Comparison of ENCODE assay signal across 14 cellular contexts in the genomic region with DNA sequence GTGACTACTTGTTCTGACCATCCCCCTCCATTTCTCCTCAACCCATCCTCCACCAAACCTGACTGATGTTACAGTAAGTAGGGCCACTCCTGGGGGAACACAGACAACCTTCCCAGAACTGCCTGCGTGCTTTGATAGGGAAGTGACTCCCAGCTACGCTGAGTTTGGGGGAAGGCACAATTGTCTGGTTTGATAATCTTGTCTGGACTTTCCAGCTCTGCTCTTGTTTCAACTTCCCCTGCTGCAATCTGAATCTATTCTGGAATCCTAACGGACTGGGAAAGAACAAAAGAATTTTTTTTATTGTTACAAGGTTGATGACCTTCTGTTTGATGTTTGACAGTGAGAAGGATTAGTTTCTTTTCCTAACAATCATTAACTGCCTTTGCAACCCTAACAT.
A peak's percentile ranks its signal among the peaks of the same experiment; 100 is the strongest.
DNase-seq lines count a peak whose midpoint lies in the region; ATAC-seq and TF ChIP-seq lines count a peak whose summit lies in the region.
"Had no signal": no experiment of that assay in that cellular context is flagged by ENCODE, and none has a peak within 500 bp of the region (broad histone marks: within the 10 kb centered on the region; RNA-seq: fewer than 3 reads in every experiment).

No MANE protein-coding gene starts in this region.

- H4K20me1 ChIP-seq in SK-N-SH (ENCODE audit: insufficient read depth) = no peaks in the 10 kb centered on the region

- ATAC-seq in right cardiac atrium (peak; percentile 68 to 97), natural killer cell (no peak), HG03175 (IDR thresholded peaks at IDR 0.05; ENCODE audit: unreplicated experiment) (no peak)
- no peak for ATAC-seq in stimulated activated naive CD8-positive, alpha-beta T cell treated with anti-CD3 and anti-CD28 coated beads, Interleukin-15, amount 100 ng/mL, for 72 hours
- ATAC-seq: activated naive CD8-positive, alpha-beta T cell treated with anti-CD3 and anti-CD28 coated beads, Interleukin-2, amount 50 U/mL, for 24 hours; stimulated activated naive CD8-positive, alpha-beta T cell treated with anti-CD3 and anti-CD28 coated beads, Interleukin-15, Interleukin-2, amounts not matched to agents 100 U/mL and 50 U/mL, for 24 hours had no signal

- no peak for TF ChIP-seq RAD21 in SK-N-SH (IDR thresholded peaks at IDR 0.05; ENCODE audit: low read length)

- H3K27me3 ChIP-seq in HAP-1 (ENCODE audit: low read depth) (no peaks in the 10 kb centered on the region), SK-N-SH (ENCODE audit: insufficient read depth) (no peaks in the 10 kb centered on the region), right cardiac atrium (ENCODE audit: control insufficient read depth, insufficient read depth) (no peaks in the 10 kb centered on the region)

- no peaks in the 10 kb centered on the region for H3K36me3 ChIP-seq in HAP-1 (replicated peaks)
- H3K36me3 ChIP-seq in SK-N-SH (replicated peaks in 1 of 2; ENCODE audit: control insufficient read depth in 1 of 2, insufficient read depth in 2 of 2, low read length in 1 of 2) = no peaks in the 10 kb centered on the region

- H3K4me3 Mint-ChIP-seq in osteocyte (ENCODE audit: unreplicated experiment) (peak overlapping the region; percentile 15), natural killer cell (no peak overlapping the region)
- no peak overlapping the region for H3K4me3 Mint-ChIP-seq in stimulated activated naive CD8-positive, alpha-beta T cell treated with anti-CD3 and anti-CD28 coated beads, Interleukin-15, amount 100 ng/mL, for 72 hours
- H3K4me3 Mint-ChIP-seq: activated naive CD8-positive, alpha-beta T cell treated with anti-CD3 and anti-CD28 coated beads, Interleukin-2, amount 50 U/mL, for 24 hours had no signal

- in situ Hi-C loops in HAP-1 (cut with MboI; ENCODE audit: low sequenced_read_pairs) = no loop called here

- H3F3A ChIP-seq in SK-N-SH (replicated peaks; ENCODE audit: insufficient read depth) = peaks cover 39% of the 10 kb centered on the region

- H3K4me1 ChIP-seq in HAP-1 = peaks cover 63% of the 10 kb centered on the region
- peaks cover 25 to 59% of the 10 kb centered on the region in 2 experiments; a peak in 3 of 4 replicates for H3K4me1 ChIP-seq in SK-N-SH (ENCODE audit: control insufficient read depth in 1 of 2, insufficient read depth in 2 of 2, low read depth in 1 of 2, low read length in 1 of 2)
- H3K4me1 ChIP-seq in right cardiac atrium (ENCODE audit: control insufficient read depth, insufficient read depth, low read length) = peaks cover 1% of the 10 kb centered on the region

- H3K9me3 Mint-ChIP-seq in osteocyte (ENCODE audit: unreplicated experiment) (peaks cover 6% of the 10 kb centered on the region), natural killer cell (peaks cover 5 to 6% of the 10 kb centered on the region in 2 donors)
- H3K9me3 Mint-ChIP-seq in stimulated activated naive CD8-positive, alpha-beta T cell treated with anti-CD3 and anti-CD28 coated beads, Interleukin-15, amount 100 ng/mL, for 72 hours = peaks cover 0 to 4% of the 10 kb centered on the region in 2 donors

- intact Hi-C loops in right cardiac atrium (cut with DNase I) (no loop called here), natural killer cell (cut with micrococcal nuclease) (no loop called here)

- H3K27me3 Mint-ChIP-seq in osteocyte (ENCODE audit: unreplicated experiment) (no peaks in the 10 kb centered on the region), natural killer cell (ENCODE audit: low read depth in 2 of 2) (no peaks in the 10 kb centered on the region)
- H3K27me3 Mint-ChIP-seq in stimulated activated naive CD8-positive, alpha-beta T cell treated with anti-CD3 and anti-CD28 coated beads, Interleukin-15, amount 100 ng/mL, for 72 hours = no peaks in the 10 kb centered on the region
- H3K27me3 Mint-ChIP-seq: activated naive CD8-positive, alpha-beta T cell treated with anti-CD3 and anti-CD28 coated beads, Interleukin-2, amount 50 U/mL, for 24 hours had no signal

- POLR2A ChIA-PET in SK-N-SH (lab: Yijun Ruan, JAX) = no interaction called here

- H3K4me3 ChIP-seq in HAP-1 (no peak overlapping the region), SK-N-SH (ENCODE audit: low read depth in 2 of 2, low read length in 1 of 2) (peak overlapping the region in 1 of 2 experiments; percentile 38; a peak in 1 of 4 replicates), right cardiac atrium (ENCODE audit: low read length) (no peak overlapping the region)

- H3K27ac ChIP-seq in SK-N-SH (ENCODE audit: low read depth in 2 of 2, low read length in 1 of 2) (peak overlapping the region; percentile 50 to 79), right cardiac atrium (ENCODE audit: low read length) (no peak overlapping the region)
- H3K27ac ChIP-seq: HL-60 had no signal

- no peak for TF ChIP-seq CTCF in SK-N-SH (IDR thresholded peaks at IDR 0.05)
- TF ChIP-seq CTCF in osteocyte (IDR thresholded peaks at IDR 0.05) = no peak
- TF ChIP-seq CTCF in natural killer cell (IDR thresholded peaks at IDR 0.05) = no peak

- DNase-seq in HAP-1 (ENCODE audit: low spot score in 2 of 2) (peak; percentile 63 to 76), SK-N-SH (no peak), right cardiac atrium (peak in 1 of 3 donors; percentile 15), osteocyte (ENCODE audit: extremely low spot score, unreplicated experiment) (no peak), natural killer cell (no peak), germinal center (ENCODE audit: low spot score) (no peak)
- no peak for DNase-seq in stimulated activated naive CD8-positive, alpha-beta T cell treated with anti-CD3 and anti-CD28 coated beads, Interleukin-15, amount 100 ng/mL, for 72 hours
- DNase-seq: activated naive CD8-positive, alpha-beta T cell treated with anti-CD3 and anti-CD28 coated beads, Interleukin-2, amount 50 U/mL, for 24 hours; DMS79; stimulated activated CD4-positive, alpha-beta T cell treated with anti-CD3 and anti-CD28 coated beads, Interleukin-2, amount 100 ng/mL, for 48 hours; stimulated activated naive CD8-positive, alpha-beta T cell treated with anti-CD3 and anti-CD28 coated beads, Interleukin-15, Interleukin-2, amounts not matched to agents 100 U/mL and 50 U/mL, for 24 hours; T-helper 9 cell had no signal

- H3K36me3 Mint-ChIP-seq in osteocyte (ENCODE audit: unreplicated experiment) (no peaks in the 10 kb centered on the region), natural killer cell (no peaks in the 10 kb centered on the region)

- H3K9ac ChIP-seq in SK-N-SH = peak overlapping the region; percentile 11; the same call in 1 of the 2 replicates

- H3K4me1 Mint-ChIP-seq in osteocyte (ENCODE audit: unreplicated experiment) (peaks cover 55% of the 10 kb centered on the region), natural killer cell (no peaks in the 10 kb centered on the region)
- peaks cover 5% of the 10 kb centered on the region for H3K4me1 Mint-ChIP-seq in stimulated activated naive CD8-positive, alpha-beta T cell treated with anti-CD3 and anti-CD28 coated beads, Interleukin-15, amount 100 ng/mL, for 72 hours
- H3K4me1 Mint-ChIP-seq: activated naive CD8-positive, alpha-beta T cell treated with anti-CD3 and anti-CD28 coated beads, Interleukin-2, amount 50 U/mL, for 24 hours had no signal

- peaks cover 16% of the 10 kb centered on the region for H3K79me2 ChIP-seq in SK-N-SH (ENCODE audit: insufficient read depth)

- 2% methylated on average over 3 of the region's 3 CpGs for WGBS in SK-N-SH (ENCODE audit: low lambda C conversion rate)
- WGBS in right cardiac atrium = 19% methylated on average over 3 of the region's 3 CpGs

- H3K9me2 ChIP-seq in SK-N-SH = no peaks in the 10 kb centered on the region

- TF ChIP-seq EP300 in SK-N-SH (IDR thresholded peaks at IDR 0.05; ENCODE audit: borderline replicate concordance in 1 of 2, low read depth in 1 of 2, low read length in 1 of 2) = no peak

- no peak overlapping the region; the same call in 1 of the 2 replicates for H2AFZ ChIP-seq in SK-N-SH (ENCODE audit: low read depth)

- CTCF ChIA-PET in SK-N-SH (lab: Yijun Ruan, JAX) = interaction anchor here (2.2 kb wide), 1 partner anchor 12 kb away, joined by 8 read pairs; no protein-coding TSS in a partner anchor

- H3K4me2 ChIP-seq in SK-N-SH = peak overlapping the region; percentile 58

- peak overlapping the region; percentile 16 for H3K27ac Mint-ChIP-seq in osteocyte (ENCODE audit: unreplicated experiment)
- no peak overlapping the region for H3K27ac Mint-ChIP-seq in natural killer cell
- H3K27ac Mint-ChIP-seq in stimulated activated naive CD8-positive, alpha-beta T cell treated with anti-CD3 and anti-CD28 coated beads, Interleukin-15, amount 100 ng/mL, for 72 hours = no peak overlapping the region
- H3K27ac Mint-ChIP-seq: activated naive CD8-positive, alpha-beta T cell treated with anti-CD3 and anti-CD28 coated beads, Interleukin-2, amount 50 U/mL, for 24 hours had no signal

- H3K9me3 ChIP-seq in HAP-1 (no peaks in the 10 kb centered on the region), SK-N-SH (no peaks in the 10 kb centered on the region), right cardiac atrium (ENCODE audit: control insufficient read depth, low read length) (no peaks in the 10 kb centered on the region)

TF ChIP-seq in SK-N-SH, 30 proteins besides CTCF, POLR2A, EP300 and RAD21 (continues in another document):
- 0 out of 2 replicates have a peak, but pooled peaks have one; percentile 9 for TF ChIP-seq ELF1 (IDR thresholded peaks at IDR 0.05)
- peak; percentile 33 for TF ChIP-seq TCF12 (IDR thresholded peaks at IDR 0.05)
- TF ChIP-seq TAF1 (IDR thresholded peaks at IDR 0.05; ENCODE audit: borderline replicate concordance, low read depth, low read length) = no peak
- TF ChIP-seq, protein P1, sequence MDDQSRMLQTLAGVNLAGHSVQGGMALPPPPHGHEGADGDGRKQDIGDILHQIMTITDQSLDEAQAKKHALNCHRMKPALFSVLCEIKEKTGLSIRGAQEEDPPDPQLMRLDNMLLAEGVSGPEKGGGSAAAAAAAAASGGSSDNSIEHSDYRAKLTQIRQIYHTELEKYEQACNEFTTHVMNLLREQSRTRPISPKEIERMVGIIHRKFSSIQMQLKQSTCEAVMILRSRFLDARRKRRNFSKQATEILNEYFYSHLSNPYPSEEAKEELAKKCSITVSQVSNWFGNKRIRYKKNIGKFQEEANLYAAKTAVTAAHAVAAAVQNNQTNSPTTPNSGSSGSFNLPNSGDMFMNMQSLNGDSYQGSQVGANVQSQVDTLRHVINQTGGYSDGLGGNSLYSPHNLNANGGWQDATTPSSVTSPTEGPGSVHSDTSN (IDR thresholded peaks at IDR 0.05) = no peak
- TF ChIP-seq CHD2 (IDR thresholded peaks at IDR 0.05; ENCODE audit: low read length, partially characterized antibody) = no peak
- no peak for TF ChIP-seq FOXJ3 (CRISPR knock-in tag; IDR thresholded peaks at IDR 0.05)

Comparison
In these comparisons a context has a peak if more than half of its experiments do, and no peak if none do; other contexts are left out.
1. DNase-seq: peak in HAP-1 (2 of 2); none in SK-N-SH (single experiment), osteocyte (single experiment), natural killer cell (single experiment), stimulated activated naive CD8-positive, alpha-beta T cell treated with anti-CD3 and anti-CD28 coated beads, Interleukin-15, amount 100 ng/mL, for 72 hours (0 of 2) and germinal center (single experiment).
2. ATAC-seq: peak in right cardiac atrium (2 of 2); none in natural killer cell (0 of 3), stimulated activated naive CD8-positive, alpha-beta T cell treated with anti-CD3 and anti-CD28 coated beads, Interleukin-15, amount 100 ng/mL, for 72 hours (single experiment) and HG03175 (single experiment).